13 cellular contexts compared by ENCODE assay signal in the genomic region with DNA sequence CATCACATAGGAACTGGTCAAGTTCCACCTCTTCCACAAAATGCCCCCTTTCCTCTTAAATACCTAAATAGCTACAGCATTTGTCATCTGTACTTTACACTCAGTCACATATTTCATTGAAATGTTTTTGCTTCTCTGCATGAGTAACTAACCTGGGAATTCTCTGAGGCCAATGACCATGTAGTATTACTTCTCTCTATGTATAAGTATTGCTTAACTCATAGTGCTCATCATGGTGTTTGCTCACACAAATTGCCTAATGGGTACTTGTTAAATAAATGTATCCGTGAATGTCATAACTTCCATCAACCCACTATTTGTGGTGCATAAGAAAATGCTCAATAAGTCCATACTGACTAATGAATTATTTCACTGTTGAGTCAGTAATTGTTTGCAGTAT.
DNase-seq lines count a peak whose midpoint lies in the region; ATAC-seq and TF ChIP-seq lines count a peak whose summit lies in the region.
"Had no signal": no experiment of that assay in that cellular context is flagged by ENCODE, and none has a peak within 500 bp of the region (broad histone marks: within the 10 kb centered on the region; RNA-seq: fewer than 3 reads in every experiment).

No MANE protein-coding gene starts in this region.

- POLR2A ChIA-PET in IMR-90 (lab: Charles Lee; ENCODE audit: unreplicated experiment): no interaction called here

- CTCF ChIA-PET in IMR-90 (lab: Yijun Ruan, JAX): no interaction called here

- H4K5ac ChIP-seq in IMR-90 (ENCODE audit: low read depth, low read length): peak overlapping the region; percentile 75; the same call in 1 of the 2 replicates

- ATAC-seq in IMR-90 (ENCODE audit: low read depth) (peak; percentile 93), left lung (peak; percentile 80), HG03159 (IDR thresholded peaks at IDR 0.05; ENCODE audit: unreplicated experiment) (no peak), HG03097 (IDR thresholded peaks at IDR 0.05; ENCODE audit: low FRiP score, unreplicated experiment) (no peak)
- ATAC-seq: pancreas had no signal

- peak overlapping the region; percentile 98; the same call in 1 of the 2 replicates for H3K18ac ChIP-seq in IMR-90 (ENCODE audit: low read depth, low read length)

- dilution Hi-C loops in IMR-90 (cut with HindIII; ENCODE audit: low sequenced_read_pairs, unreplicated experiment): no loop called here

- H3K56ac ChIP-seq in IMR-90 (ENCODE audit: extremely low read depth, insufficient read depth, low read length): no peak overlapping the region

- H3K9me3 ChIP-seq in IMR-90 (ENCODE audit: control insufficient read depth, insufficient read depth, low read length) (no peaks in the 10 kb centered on the region), left lung (no peaks in the 10 kb centered on the region)
- H3K9me3 ChIP-seq: pancreas had no signal

- BruUV-seq in IMR-90 (replicated peaks; lab: Mats Ljungman, UMichigan): no TSS peak

- no peak overlapping the region for H3K14ac ChIP-seq in IMR-90 (replicated peaks; ENCODE audit: low read depth, low read length)

- no peaks in the 10 kb centered on the region for H4K20me1 ChIP-seq in IMR-90 (ENCODE audit: insufficient read depth, low read length)

- no peaks in the 10 kb centered on the region for H3K79me1 ChIP-seq in IMR-90 (ENCODE audit: low read depth in 1 of 2, low read length in 2 of 2)

- in situ Hi-C loops in IMR-90 (cut with MboI; ENCODE audit: low sequenced_read_pairs): no loop called here

- TF ChIP-seq CTCF in IMR-90 (conservative IDR thresholded peaks at IDR 0.05; ENCODE audit: low read depth, low read length) (no peak), left lung (IDR thresholded peaks at IDR 0.05) (no peak)

- peak overlapping the region; percentile 99; the same call in 1 of the 2 replicates for H2BK120ac ChIP-seq in IMR-90 (ENCODE audit: low read depth, low read length)

- no peak for TF ChIP-seq POLR2A in IMR-90 (IDR thresholded peaks at IDR 0.05; ENCODE audit: low read depth, low read length)

- H2AK9ac ChIP-seq in IMR-90 (replicated peaks; ENCODE audit: low read depth, low read length, poor library complexity): peak overlapping the region; percentile 5

- H3K27ac ChIP-seq in IMR-90 (ENCODE audit: insufficient read depth, low read length) (peak overlapping the region; percentile 82), left lung (no peak overlapping the region)
- H3K27ac ChIP-seq: pancreas had no signal

- H3K9me1 ChIP-seq in IMR-90 (ENCODE audit: insufficient read depth, low read length): peaks cover 7% of the 10 kb centered on the region; the same call in 1 of the 2 replicates

- no peak overlapping the region for H3K9ac ChIP-seq in IMR-90 (ENCODE audit: low read depth, low read length)

- TF ChIP-seq RAD21 in IMR-90 (IDR thresholded peaks at IDR 0.05; ENCODE audit: low read length): no peak

- WGBS in IMR-90 (ENCODE audit: extremely low coverage in 2 of 2, insufficient read length in 1 of 2), 2 experiments: no CpG with 5 or more reads among the region's 1 CpG

- H4K91ac ChIP-seq in IMR-90 (ENCODE audit: insufficient read depth, low read depth, low read length): peak overlapping the region; percentile 95; the same call in 1 of the 2 replicates

- peak overlapping the region; percentile 71 for H2AFZ ChIP-seq in IMR-90 (replicated peaks; ENCODE audit: low read length, poor library complexity)

- intact Hi-C loops in IMR-90 (cut with micrococcal nuclease) (loop anchor here (1.0 to 10.0 kb wide), 3 partner anchors 9 to 832 kb away; a partner anchor contains a TSS), left lung (cut with DNase I) (no loop called here)

- no peak overlapping the region for H3K23ac ChIP-seq in IMR-90 (ENCODE audit: low read depth, low read length)

- no peak overlapping the region for H2BK15ac ChIP-seq in IMR-90 (ENCODE audit: low read depth, low read length)

- peak overlapping the region in 1 of 2 experiments; percentile 94; a peak in 3 of 4 replicates for H4K8ac ChIP-seq in IMR-90 (ENCODE audit: low read depth in 2 of 2, low read length in 2 of 2)

- H2BK20ac ChIP-seq in IMR-90 (ENCODE audit: low read depth, low read length): peak overlapping the region; percentile 100; the same call in 1 of the 2 replicates

- peaks cover 2% of the 10 kb centered on the region; the same call in 1 of the 2 replicates for H3K4me1 ChIP-seq in IMR-90 (ENCODE audit: control insufficient read depth, insufficient read depth, low read length)
- H3K4me1 ChIP-seq in left lung: no peaks in the 10 kb centered on the region
- H3K4me1 ChIP-seq: pancreas had no signal

- no peak overlapping the region for H3K4me3 ChIP-seq in IMR-90 (ENCODE audit: insufficient read depth, low read depth, low read length)
- no peak overlapping the region for H3K4me3 ChIP-seq in left lung
- H3K4me3 ChIP-seq: pancreas had no signal

- H3K27me3 ChIP-seq in IMR-90 (ENCODE audit: control insufficient read depth, insufficient read depth, low read length): peaks cover 3% of the 10 kb centered on the region; the same call in 1 of the 2 replicates
- H3K27me3 ChIP-seq in left lung: no peaks in the 10 kb centered on the region
- H3K27me3 ChIP-seq: pancreas had no signal

- H2AK5ac ChIP-seq in IMR-90 (ENCODE audit: low read depth, low read length): peak overlapping the region; percentile 72; the same call in 1 of the 2 replicates

- peak overlapping the region; percentile 25 for H3K4me2 ChIP-seq in IMR-90 (ENCODE audit: low read depth, low read length)

- DNase-seq in AG08396 (ENCODE audit: low spot score): peak; percentile 43
- DNase-seq in IMR-90: peak; percentile 96
- DNase-seq in cerebellar cortex (ENCODE audit: low spot score): peak; percentile 17
- no peak for DNase-seq in left lung
- no peak for DNase-seq in NCI-H1417 treated with DMSO at 0.1 percent for 48 hours (lab: John Stamatoyannopoulos, UW)
- DNase-seq in NCI-H2107 (lab: John Stamatoyannopoulos, UW): no peak
- DNase-seq: hippocampal formation; NCI-H1694 treated with DMSO at 0.1 percent for 48 hours; pancreas; stimulated activated CD4-positive, alpha-beta T cell treated with anti-CD3 and anti-CD28 coated beads, Interleukin-2, amount 100 ng/mL, for 24 hours; stimulated activated naive CD4-positive, alpha-beta T cell had no signal

- H3K36me3 ChIP-seq in IMR-90 (ENCODE audit: control insufficient read depth, insufficient read depth, low read length) (no peaks in the 10 kb centered on the region), left lung (no peaks in the 10 kb centered on the region)
- H3K36me3 ChIP-seq: pancreas had no signal

- peak overlapping the region; percentile 93 for H2BK5ac ChIP-seq in IMR-90 (ENCODE audit: low read depth, low read length, poor library complexity, severe bottlenecking)

- H3K4ac ChIP-seq in IMR-90 (ENCODE audit: low read depth, low read length): peak overlapping the region; percentile 92

TF ChIP-seq in IMR-90, 13 proteins besides CTCF, POLR2A, EP300 and RAD21:
- TF ChIP-seq, protein P1, sequence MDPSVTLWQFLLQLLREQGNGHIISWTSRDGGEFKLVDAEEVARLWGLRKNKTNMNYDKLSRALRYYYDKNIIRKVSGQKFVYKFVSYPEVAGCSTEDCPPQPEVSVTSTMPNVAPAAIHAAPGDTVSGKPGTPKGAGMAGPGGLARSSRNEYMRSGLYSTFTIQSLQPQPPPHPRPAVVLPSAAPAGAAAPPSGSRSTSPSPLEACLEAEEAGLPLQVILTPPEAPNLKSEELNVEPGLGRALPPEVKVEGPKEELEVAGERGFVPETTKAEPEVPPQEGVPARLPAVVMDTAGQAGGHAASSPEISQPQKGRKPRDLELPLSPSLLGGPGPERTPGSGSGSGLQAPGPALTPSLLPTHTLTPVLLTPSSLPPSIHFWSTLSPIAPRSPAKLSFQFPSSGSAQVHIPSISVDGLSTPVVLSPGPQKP (IDR thresholded peaks at IDR 0.05; ENCODE audit: borderline replicate concordance, low read depth, low read length): no peak
- TF ChIP-seq, protein P2, sequence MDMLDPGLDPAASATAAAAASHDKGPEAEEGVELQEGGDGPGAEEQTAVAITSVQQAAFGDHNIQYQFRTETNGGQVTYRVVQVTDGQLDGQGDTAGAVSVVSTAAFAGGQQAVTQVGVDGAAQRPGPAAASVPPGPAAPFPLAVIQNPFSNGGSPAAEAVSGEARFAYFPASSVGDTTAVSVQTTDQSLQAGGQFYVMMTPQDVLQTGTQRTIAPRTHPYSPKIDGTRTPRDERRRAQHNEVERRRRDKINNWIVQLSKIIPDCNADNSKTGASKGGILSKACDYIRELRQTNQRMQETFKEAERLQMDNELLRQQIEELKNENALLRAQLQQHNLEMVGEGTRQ (IDR thresholded peaks at IDR 0.05; ENCODE audit: low read depth, low read length): no peak
- no peak for TF ChIP-seq NFE2L2 (IDR thresholded peaks at IDR 0.05; ENCODE audit: low read depth, low read length)
- TF ChIP-seq CEBPB (IDR thresholded peaks at IDR 0.05; ENCODE audit: low read depth, low read length): peak; percentile 100
- TF ChIP-seq MXI1 (IDR thresholded peaks at IDR 0.05; ENCODE audit: borderline replicate concordance, low read depth, low read length): no peak
- no peak for TF ChIP-seq RFX5 (IDR thresholded peaks at IDR 0.05; ENCODE audit: low read depth, low read length)
- TF ChIP-seq RCOR1 (IDR thresholded peaks at IDR 0.05; ENCODE audit: insufficient replicate concordance, low read length): peak; percentile 83
- no peak for TF ChIP-seq MAFK (IDR thresholded peaks at IDR 0.05; ENCODE audit: low read depth, low read length)
- TF ChIP-seq SMC3 (IDR thresholded peaks at IDR 0.05; ENCODE audit: low read depth, low read length): no peak
- no peak for TF ChIP-seq BHLHE40 (IDR thresholded peaks at IDR 0.05; ENCODE audit: low read depth, low read length)
- TF ChIP-seq FOS (IDR thresholded peaks at IDR 0.05; ENCODE audit: low read depth, low read length): peak; percentile 88

Comparison
In these comparisons a context has a peak if more than half of its experiments do, and no peak if none do; other contexts are left out.
1. DNase-seq: peak in AG08396 (single experiment), IMR-90 (single experiment) and cerebellar cortex (single experiment); none in left lung (0 of 2), NCI-H1417 treated with DMSO at 0.1 percent for 48 hours (single experiment) and NCI-H2107 (single experiment).
2. ATAC-seq: peak in IMR-90 (single experiment) and left lung (single experiment); none in HG03159 (single experiment) and HG03097 (single experiment).